Comparison of ENCODE assay signal across 15 cellular contexts in the genomic region with DNA sequence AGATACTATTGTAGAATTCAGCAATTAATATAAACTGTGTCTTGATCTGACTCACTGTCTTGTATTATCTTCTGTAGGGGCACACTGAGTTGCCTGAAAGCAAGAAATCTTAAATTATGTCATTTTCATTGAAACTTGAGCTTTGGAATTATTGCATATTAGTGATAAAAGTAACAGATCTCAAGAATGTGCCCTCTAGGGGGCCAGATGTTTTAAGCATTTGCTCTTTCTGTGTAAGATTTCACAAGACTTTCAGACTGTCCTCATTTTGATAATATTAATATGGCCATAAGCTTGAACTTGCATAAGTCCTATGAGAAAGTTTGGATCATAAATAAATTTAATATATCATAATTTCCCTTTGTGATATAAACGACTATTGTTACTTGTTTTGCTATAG. TPM values are rescaled to one million over a fixed set of nuclear protein-coding genes. Genes with fewer than 3 reads are reported as not detected.
DNase-seq lines count a peak whose midpoint lies in the region; ATAC-seq and TF ChIP-seq lines count a peak whose summit lies in the region.
"Had no signal": no experiment of that assay in that cellular context is flagged by ENCODE, and none has a peak within 500 bp of the region (broad histone marks: within the 10 kb centered on the region; RNA-seq: fewer than 3 reads in every experiment).

No MANE protein-coding gene starts in this region.

- no peaks in the 10 kb centered on the region for H3K27me3 Mint-ChIP-seq in activated T-helper 17 cell treated with anti-CD3 and anti-CD28 coated beads, Interleukin-2, amount 50 U/mL, for 72 hours
- H3K27me3 Mint-ChIP-seq: activated CD4-positive, alpha-beta T cell treated with anti-CD3 and anti-CD28 coated beads, Interleukin-2, amount 10 ng/mL, durations not matched to agents 24 days and 14 days; CD4-positive, CD25-positive, alpha-beta regulatory T cell had no signal

- no peak overlapping the region for H3K4me3 Mint-ChIP-seq in activated T-helper 17 cell treated with anti-CD3 and anti-CD28 coated beads, Interleukin-2, amount 50 U/mL, for 72 hours
- H3K4me3 Mint-ChIP-seq: activated CD4-positive, alpha-beta T cell treated with anti-CD3 and anti-CD28 coated beads, Interleukin-2, amount 10 ng/mL, durations not matched to agents 24 days and 14 days had no signal

- H3K36me3 Mint-ChIP-seq in activated T-helper 17 cell treated with anti-CD3 and anti-CD28 coated beads, Interleukin-2, amount 50 U/mL, for 72 hours (ENCODE audit: low read depth), result peaks cover 72% of the 10 kb centered on the region

- H3K4me1 ChIP-seq in foreskin keratinocyte, result peaks cover 6% of the 10 kb centered on the region
- H3K4me1 ChIP-seq: psoas muscle had no signal

- peak; percentile 3 for DNase-seq in AG09319 (ENCODE audit: extremely low read depth, low read depth)
- no peak for DNase-seq in HFF-Myc (ENCODE audit: extremely low read depth, low read depth)
- DNase-seq in foreskin keratinocyte, result no peak
- DNase-seq in epidermal melanocyte (ENCODE audit: insufficient read length, low spot score), result no peak
- DNase-seq: activated CD4-positive, alpha-beta T cell treated with anti-CD3 and anti-CD28 coated beads, Interleukin-2, amount 10 ng/mL, durations not matched to agents 24 days and 14 days; NCI-H187; NK-92 treated with Interleukin-12 subunit alpha and Interleukin-12 subunit beta, amount 100 ng/mL, for 24 hours; psoas muscle; stimulated activated CD4-positive, alpha-beta T cell treated with anti-CD3 and anti-CD28 coated beads, Interleukin-2, amount 100 ng/mL, for 48 hours; stimulated activated naive CD4-positive, alpha-beta T cell had no signal

- TF ChIP-seq CTCF in AG09319 (IDR thresholded peaks at IDR 0.05; ENCODE audit: low read depth, low read length) (peak; percentile 17), HFF-Myc (IDR thresholded peaks at IDR 0.05; ENCODE audit: low read depth, low read length, missing control alignments) (peak; percentile 9), VCaP (conservative IDR thresholded peaks at IDR 0.05) (peak; percentile 12; the same call in 1 of the 2 replicates), foreskin keratinocyte (conservative IDR thresholded peaks at IDR 0.05) (peak; percentile 33)

- no peaks in the 10 kb centered on the region for H3K27me3 ChIP-seq in foreskin keratinocyte

- no peak overlapping the region for H3K27ac ChIP-seq in VCaP
- H3K27ac ChIP-seq in foreskin keratinocyte, result no peak overlapping the region
- H3K27ac ChIP-seq: psoas muscle had no signal

- H3K9me3 Mint-ChIP-seq in activated T-helper 17 cell treated with anti-CD3 and anti-CD28 coated beads, Interleukin-2, amount 50 U/mL, for 72 hours, result no peaks in the 10 kb centered on the region
- H3K9me3 Mint-ChIP-seq: activated CD4-positive, alpha-beta T cell treated with anti-CD3 and anti-CD28 coated beads, Interleukin-2, amount 10 ng/mL, durations not matched to agents 24 days and 14 days; CD4-positive, CD25-positive, alpha-beta regulatory T cell had no signal

- H3K4me1 Mint-ChIP-seq in activated T-helper 17 cell treated with anti-CD3 and anti-CD28 coated beads, Interleukin-2, amount 50 U/mL, for 72 hours, result no peaks in the 10 kb centered on the region
- H3K4me1 Mint-ChIP-seq: activated CD4-positive, alpha-beta T cell treated with anti-CD3 and anti-CD28 coated beads, Interleukin-2, amount 10 ng/mL, durations not matched to agents 24 days and 14 days had no signal

- no peak overlapping the region for H3K27ac Mint-ChIP-seq in activated T-helper 17 cell treated with anti-CD3 and anti-CD28 coated beads, Interleukin-2, amount 50 U/mL, for 72 hours
- H3K27ac Mint-ChIP-seq: activated CD4-positive, alpha-beta T cell treated with anti-CD3 and anti-CD28 coated beads, Interleukin-2, amount 10 ng/mL, durations not matched to agents 24 days and 14 days; CD4-positive, CD25-positive, alpha-beta regulatory T cell had no signal

- ATAC-seq in foreskin keratinocyte, result no peak
- no peak for ATAC-seq in GM19351 (IDR thresholded peaks at IDR 0.05; ENCODE audit: unreplicated experiment)
- no peak for ATAC-seq in activated T-helper 17 cell treated with anti-CD3 and anti-CD28 coated beads, Interleukin-2, amount 50 U/mL, for 72 hours (replicated peaks)
- no peak for ATAC-seq in GM19455 (IDR thresholded peaks at IDR 0.05; ENCODE audit: unreplicated experiment)
- ATAC-seq: psoas muscle had no signal

- H3K4me3 ChIP-seq in HFF-Myc (replicated peaks; ENCODE audit: low read depth, low read length), result no peak overlapping the region
- H3K4me3 ChIP-seq: psoas muscle had no signal

RNA-seq across cellular contexts. Expression of a gene that starts 55.5 kb away (rescaled TPM):
- 21.9 and 23.7 TPM in 2 replicates for total RNA-seq in foreskin keratinocyte
- polyA plus RNA-seq in foreskin keratinocyte, result 6.2 and 7.3 TPM in 2 replicates
- total RNA-seq in activated T-helper 17 cell treated with anti-CD3 and anti-CD28 coated beads, Interleukin-2, amount 50 U/mL, for 72 hours, result 1 to 10 TPM; 3.2 to 4.0 TPM
